ENCODE assay signal across 10 cellular contexts in genomic region chr13:23794267-23795161, GRCh38.
A peak's percentile ranks its signal among the peaks of the same experiment; 100 is the strongest.
DNase-seq lines count a peak whose midpoint lies in the region; ATAC-seq and TF ChIP-seq lines count a peak whose summit lies in the region.
"Had no signal": no experiment of that assay in that cellular context is flagged by ENCODE, and none has a peak within 500 bp of the region (broad histone marks: within the 10 kb centered on the region; RNA-seq: fewer than 3 reads in every experiment).

No MANE protein-coding gene starts in this region.

- H3K27me3 Mint-ChIP-seq in activated CD4-positive, alpha-beta T cell treated with anti-CD3 and anti-CD28 coated beads, Interleukin-2, amount 10 ng/mL, durations not matched to agents 24 days and 14 days: no peaks in the 10 kb centered on the region

- H3K4me3 ChIP-seq in MM.1S (ENCODE audit: low read length) (no peak overlapping the region), hepatocyte (no peak overlapping the region)

- H3K4me2 ChIP-seq in MM.1S (ENCODE audit: low read depth, low read length) (peak overlapping the region; percentile 49), hepatocyte (peak overlapping the region; percentile 44)

- H3K4me1 ChIP-seq in MM.1S (ENCODE audit: low read length) (0 out of 2 replicates have a peak, but pooled peaks cover under 1% of the 10 kb centered on the region), hepatocyte (ENCODE audit: insufficient read depth) (peaks cover 18% of the 10 kb centered on the region)

- H3K36me3 ChIP-seq in MM.1S (replicated peaks; ENCODE audit: insufficient read depth, low read length): no peaks in the 10 kb centered on the region
- H3K36me3 ChIP-seq in hepatocyte (replicated peaks; ENCODE audit: insufficient read depth, low read depth): no peaks in the 10 kb centered on the region

- H3K9me3 ChIP-seq in MM.1S (replicated peaks; ENCODE audit: insufficient read depth, low read length) (no peaks in the 10 kb centered on the region), hepatocyte (ENCODE audit: low read depth) (no peaks in the 10 kb centered on the region)

- no peaks in the 10 kb centered on the region for H3F3A ChIP-seq in MM.1S (ENCODE audit: insufficient read depth, low read length)

- H3K9me2 ChIP-seq in MM.1S (replicated peaks; ENCODE audit: insufficient read depth, low read length) (no peaks in the 10 kb centered on the region), hepatocyte (replicated peaks; ENCODE audit: insufficient read depth) (no peaks in the 10 kb centered on the region)

- H3K9me3 Mint-ChIP-seq in activated CD4-positive, alpha-beta T cell treated with anti-CD3 and anti-CD28 coated beads, Interleukin-2, amount 10 ng/mL, durations not matched to agents 24 days and 14 days: no peaks in the 10 kb centered on the region

- H3K27me3 ChIP-seq in MM.1S (replicated peaks; ENCODE audit: insufficient read depth, low read length): no peaks in the 10 kb centered on the region
- H3K27me3 ChIP-seq in hepatocyte: no peaks in the 10 kb centered on the region

- peak overlapping the region; percentile 49; the same call in 1 of the 2 replicates for H3K27ac ChIP-seq in MM.1S (ENCODE audit: low read length)
- peak overlapping the region; percentile 40 for H3K27ac ChIP-seq in hepatocyte
- H3K27ac ChIP-seq: HL-60 had no signal

- H3K4me1 Mint-ChIP-seq in activated CD4-positive, alpha-beta T cell treated with anti-CD3 and anti-CD28 coated beads, Interleukin-2, amount 10 ng/mL, durations not matched to agents 24 days and 14 days: peaks cover 6% of the 10 kb centered on the region

- WGBS in hepatocyte (ENCODE audit: low lambda C conversion rate, missing lambda C conversion rate): 53% methylated on average over 7 of the region's 7 CpGs

- intact Hi-C loops in activated CD4-positive, alpha-beta T cell treated with anti-CD3 and anti-CD28 coated beads, Interleukin-2, amount 10 ng/mL, durations not matched to agents 24 days and 14 days (cut with micrococcal nuclease): loop anchor here (1.0 to 10.0 kb wide), 3 partner anchors 42 to 90 kb away; partner anchors contain the start of gene MIPEP

- H2AFZ ChIP-seq in MM.1S (ENCODE audit: low read length) (no peak overlapping the region), hepatocyte (no peak overlapping the region)

- ATAC-seq in GM21576 (IDR thresholded peaks at IDR 0.05; ENCODE audit: unreplicated experiment) (peak; percentile 58), GM19397 (IDR thresholded peaks at IDR 0.05; ENCODE audit: unreplicated experiment) (no peak)

- H4K20me1 ChIP-seq in MM.1S (ENCODE audit: insufficient read depth, low read length) (no peaks in the 10 kb centered on the region), hepatocyte (ENCODE audit: insufficient read depth, poor library complexity, severe bottlenecking) (no peaks in the 10 kb centered on the region)

- peak overlapping the region; percentile 12; the same call in 1 of the 2 replicates for H3K9ac ChIP-seq in MM.1S (ENCODE audit: low read length)

- peaks cover 4% of the 10 kb centered on the region for H3K36me3 Mint-ChIP-seq in activated CD4-positive, alpha-beta T cell treated with anti-CD3 and anti-CD28 coated beads, Interleukin-2, amount 10 ng/mL, durations not matched to agents 24 days and 14 days (ENCODE audit: low read depth)

- no peak overlapping the region for H3K27ac Mint-ChIP-seq in activated CD4-positive, alpha-beta T cell treated with anti-CD3 and anti-CD28 coated beads, Interleukin-2, amount 10 ng/mL, durations not matched to agents 24 days and 14 days

- no peak overlapping the region for H3K4me3 Mint-ChIP-seq in activated CD4-positive, alpha-beta T cell treated with anti-CD3 and anti-CD28 coated beads, Interleukin-2, amount 10 ng/mL, durations not matched to agents 24 days and 14 days

- peak; percentile 85 for DNase-seq in EH (ENCODE audit: low read depth)
- peak; percentile 10 for DNase-seq in MM.1S
- no peak for DNase-seq in hepatocyte (ENCODE audit: low spot score)
- no peak for DNase-seq in activated gamma-delta T cell (lab: John Stamatoyannopoulos, UW)
- DNase-seq in germinal center (ENCODE audit: low spot score): no peak
- DNase-seq in activated CD4-positive, alpha-beta T cell treated with anti-CD3 and anti-CD28 coated beads, Interleukin-2, amount 10 ng/mL, durations not matched to agents 24 days and 14 days: no peak
- DNase-seq: activated CD8-positive, alpha-beta memory T cell treated with anti-CD3 and anti-CD28 coated beads, Interleukin-2, amount 50 U/mL, for 48 hours had no signal

- H3K79me2 ChIP-seq in MM.1S (ENCODE audit: low read length) (no peaks in the 10 kb centered on the region), hepatocyte (no peaks in the 10 kb centered on the region)

- no peak for TF ChIP-seq CTCF in MM.1S (IDR thresholded peaks at IDR 0.05; ENCODE audit: low read length)
- TF ChIP-seq CTCF in hepatocyte (IDR thresholded peaks at IDR 0.05; ENCODE audit: poor library complexity): no peak

Comparison
In these comparisons a context has a peak if more than half of its experiments do, and no peak if none do; other contexts are left out.
1. DNase-seq: peak in EH (single experiment) and MM.1S (single experiment); none in hepatocyte (single experiment), activated gamma-delta T cell (single experiment), germinal center (single experiment) and activated CD4-positive, alpha-beta T cell treated with anti-CD3 and anti-CD28 coated beads, Interleukin-2, amount 10 ng/mL, durations not matched to agents 24 days and 14 days (single experiment).